In the genomic region with DNA sequence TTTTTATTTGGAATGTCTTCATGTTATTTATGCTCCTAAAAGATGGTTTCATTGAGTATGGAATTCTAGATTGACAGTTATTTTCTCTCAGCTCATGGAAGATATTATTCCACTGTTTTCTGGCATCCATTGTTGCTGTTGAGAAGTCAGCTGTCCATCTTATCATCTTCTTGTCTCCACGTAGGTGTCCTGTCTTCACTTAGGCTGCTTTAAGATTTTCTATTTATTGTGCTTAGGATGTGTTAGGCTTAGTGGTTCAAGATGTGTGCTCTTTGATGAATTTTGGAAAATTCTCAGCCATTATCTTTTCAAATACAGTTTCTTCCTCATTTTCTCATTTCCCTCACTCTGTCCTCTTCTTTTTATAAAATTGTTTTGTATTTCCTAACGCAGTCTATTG, we compare ENCODE assay signal across 21 cellular contexts. TPM values are rescaled to one million over a fixed set of nuclear protein-coding genes. Genes with fewer than 3 reads are reported as not detected.
DNase-seq lines count a peak whose midpoint lies in the region; ATAC-seq, FAIRE-seq and TF ChIP-seq lines count a peak whose summit lies in the region.
"Had no signal": no experiment of that assay in that cellular context is flagged by ENCODE, and none has a peak within 500 bp of the region (broad histone marks: within the 10 kb centered on the region; RNA-seq: fewer than 3 reads in every experiment).

No MANE protein-coding gene starts in this region.

- CTCF ChIA-PET in A549 (lab: Yijun Ruan, JAX) (no interaction called here), HCT116 (lab: Charles Lee) (no interaction called here), WTC11 (lab: Charles Lee) (interaction anchor here (0.7 kb wide), 1 partner anchor 196 kb away, joined by 3 read pairs; no protein-coding TSS in a partner anchor)

- H3K9me2 ChIP-seq in HCT116 (ENCODE audit: insufficient read depth), result no peaks in the 10 kb centered on the region

- DNase-seq in A549 (ENCODE audit: low read depth in 1 of 2, low spot score in 1 of 2) (peak in 1 of 2 experiments; percentile 32), HCT116 (ENCODE audit: low read depth, low spot score) (peak; percentile 16), WTC11 (ENCODE audit: low spot score) (no peak), fibroblast of peridontal ligament (ENCODE audit: extremely low read depth) (peak; percentile 21), AG08396 (ENCODE audit: low spot score) (no peak), cardiac septum (ENCODE audit: low spot score) (no peak), anterior cingulate cortex (lab: John Stamatoyannopoulos, UW) (no peak)
- DNase-seq: activated CD4-positive, CD25-positive, alpha-beta regulatory T cell treated with anti-CD3 and anti-CD28 coated beads, Interleukin-2, amount 50 U/mL, for 72 hours; activated T-cell treated with anti-CD3 and anti-CD28 coated beads, Interleukin-2, amount 50 U/mL, for 48 hours; Caco-2; left ventricle myocardium inferior; mucosa of descending colon; NCI-H1436 treated with DMSO at 0.1 percent for 48 hours; NCI-H2227 treated with DMSO at 0.1 percent for 48 hours; nucleus accumbens; RPMI8226; T1000 had no signal

- POLR2A ChIA-PET in A549 (lab: Yijun Ruan, JAX), result no interaction called here
- POLR2A ChIA-PET in HCT116 (lab: Charles Lee), result no interaction called here
- POLR2A ChIA-PET in WTC11 (lab: Charles Lee), result no interaction called here

- peaks cover 38% of the 10 kb centered on the region for H3K9me3 Mint-ChIP-seq in WTC11
- H3K9me3 Mint-ChIP-seq: activated naive CD4-positive, alpha-beta T cell treated with anti-CD3 and anti-CD28 coated beads, Interleukin-2, amount 50 U/mL, for 24 hours had no signal

- ATAC-seq in A549 (no peak), HCT116 (no peak), WTC11 (no peak)
- ATAC-seq: esophagus mucosa; mucosa of descending colon; stimulated activated memory B cell treated with anti-CD40 and anti-IgM and Interleukin-4, amounts not matched to agents 10 μg/mL and 1 μg/mL and 100 μg/mL, for 72 hours had no signal

- H3K4me2 ChIP-seq in A549 (no peak overlapping the region), HCT116 (ENCODE audit: low read length) (no peak overlapping the region)

- H4K20me1 ChIP-seq in HCT116 (ENCODE audit: insufficient read depth), result no peaks in the 10 kb centered on the region

- H2AFZ ChIP-seq in HCT116 (ENCODE audit: low read depth, low read length, poor library complexity, severe bottlenecking), result no peak overlapping the region

- RAD21 ChIA-PET in HCT116 (lab: Charles Lee; ENCODE audit: low non-redundant PET in 1 of 2, low total read pairs in 2 of 2, uncharacterized antibody in 2 of 2, unreplicated experiment in 2 of 2), result no interaction called here

- no peaks in the 10 kb centered on the region for H3K27me3 ChIP-seq in HCT116 (ENCODE audit: insufficient read depth, low read length)

- TF ChIP-seq POLR2A in A549 (IDR thresholded peaks at IDR 0.05; ENCODE audit: low read length) (no peak), HCT116 (IDR thresholded peaks at IDR 0.05; ENCODE audit: borderline replicate concordance, extremely low read depth, insufficient read depth, insufficient read length) (no peak)

- TF ChIP-seq CTCF in A549 (IDR thresholded peaks at IDR 0.05) (no peak), HCT116 (IDR thresholded peaks at IDR 0.05 in 2 of 3, conservative IDR thresholded peaks at IDR 0.05 in 1 of 3; ENCODE audit: borderline replicate concordance in 1 of 3, insufficient read depth in 1 of 3, low read depth in 2 of 3, low read length in 2 of 3) (no peak), WTC11 (IDR thresholded peaks at IDR 0.05) (no peak)

- H3K27me3 Mint-ChIP-seq in WTC11 (ENCODE audit: low read depth), result no peaks in the 10 kb centered on the region; the same call in 1 of the 2 replicates
- H3K27me3 Mint-ChIP-seq: activated naive CD4-positive, alpha-beta T cell treated with anti-CD3 and anti-CD28 coated beads, Interleukin-2, amount 50 U/mL, for 24 hours; stimulated activated memory B cell treated with anti-CD40 and anti-IgM and Interleukin-4, amounts not matched to agents 10 μg/mL and 1 μg/mL and 100 μg/mL, for 72 hours had no signal

- TF ChIP-seq EP300 in A549 (IDR thresholded peaks at IDR 0.05), result no peak

- intact Hi-C loops in HCT116 (cut with micrococcal nuclease), result no loop called here
- intact Hi-C loops in cardiac septum (cut with DNase I), result no loop called here

- no peak overlapping the region for H3K4me3 ChIP-seq in A549
- no peak overlapping the region for H3K4me3 ChIP-seq in HCT116 (replicated peaks in 1 of 2; ENCODE audit: low read depth in 1 of 2, low read length in 2 of 2)
- H3K4me3 ChIP-seq: left ventricle myocardium inferior, mucosa of descending colon, thoracic aorta had no signal

- 68% methylated on average over 2 of the region's 2 CpGs for WGBS in A549 (ENCODE audit: missing lambda C conversion rate)

- H3K4me3 Mint-ChIP-seq in WTC11, result no peak overlapping the region
- H3K4me3 Mint-ChIP-seq: activated naive CD4-positive, alpha-beta T cell treated with anti-CD3 and anti-CD28 coated beads, Interleukin-2, amount 50 U/mL, for 24 hours; stimulated activated memory B cell treated with anti-CD40 and anti-IgM and Interleukin-4, amounts not matched to agents 10 μg/mL and 1 μg/mL and 100 μg/mL, for 72 hours had no signal

- no TSS peak for BruUV-seq in HCT116 (replicated peaks; lab: Mats Ljungman, UMichigan)

- peaks cover 2 to 28% of the 10 kb centered on the region in 2 experiments; a peak in 2 of 4 replicates for H3K36me3 ChIP-seq in HCT116 (ENCODE audit: control insufficient read depth in 1 of 2, insufficient read depth in 2 of 2, low read length in 2 of 2)

- no peak overlapping the region for H3K9ac ChIP-seq in HCT116 (ENCODE audit: low read length)

- H3K9me3 ChIP-seq in A549 (peaks cover 33% of the 10 kb centered on the region), HCT116 (ENCODE audit: control insufficient read depth in 1 of 2, insufficient read depth in 1 of 2, low read depth in 1 of 2, low read length in 2 of 2) (peaks cover 5 to 8% of the 10 kb centered on the region in 2 experiments; a peak in 3 of 4 replicates)

- peaks cover 7% of the 10 kb centered on the region; the same call in 1 of the 2 replicates for H3K79me2 ChIP-seq in HCT116 (ENCODE audit: insufficient read depth, low read length)

- H3K36me3 Mint-ChIP-seq in WTC11, result peaks cover 65% of the 10 kb centered on the region

- H3K4me1 ChIP-seq in A549, result no peaks in the 10 kb centered on the region
- H3K4me1 ChIP-seq in HCT116 (ENCODE audit: control insufficient read depth in 1 of 2, insufficient read depth in 2 of 2, low read length in 2 of 2), result no peaks in the 10 kb centered on the region
- H3K4me1 ChIP-seq: Caco-2 had no signal

- FAIRE-seq in A549 (lab: Jason Lieb, UNC), result no peak

- H3K27ac Mint-ChIP-seq in WTC11, result no peak overlapping the region
- H3K27ac Mint-ChIP-seq: activated naive CD4-positive, alpha-beta T cell treated with anti-CD3 and anti-CD28 coated beads, Interleukin-2, amount 50 U/mL, for 24 hours; stimulated activated memory B cell treated with anti-CD40 and anti-IgM and Interleukin-4, amounts not matched to agents 10 μg/mL and 1 μg/mL and 100 μg/mL, for 72 hours had no signal

- H3K27ac ChIP-seq in A549, result no peak overlapping the region
- no peak overlapping the region for H3K27ac ChIP-seq in HCT116 (ENCODE audit: low read depth, low read length)
- H3K27ac ChIP-seq: left ventricle myocardium inferior, thoracic aorta had no signal

- TF ChIP-seq RAD21 in A549 (conservative IDR thresholded peaks at IDR 0.05 in 1 of 2, IDR thresholded peaks at IDR 0.05 in 1 of 2) (no peak), HCT116 (IDR thresholded peaks at IDR 0.05; ENCODE audit: low read depth) (no peak)

- H3K4me1 Mint-ChIP-seq in WTC11, result peaks cover 13% of the 10 kb centered on the region
- H3K4me1 Mint-ChIP-seq: stimulated activated memory B cell treated with anti-CD40 and anti-IgM and Interleukin-4, amounts not matched to agents 10 μg/mL and 1 μg/mL and 100 μg/mL, for 72 hours had no signal

TF ChIP-seq in A549, 52 proteins besides CTCF, POLR2A, EP300 and RAD21:
- TF ChIP-seq RFX5 (IDR thresholded peaks at IDR 0.05) (no peak), FOXS1 (CRISPR knock-in tag; IDR thresholded peaks at IDR 0.05) (peak; percentile 47; the same call in 1 of the 2 replicates), JUNB (IDR thresholded peaks at IDR 0.05) (no peak)
- TF ChIP-seq, protein P1, sequence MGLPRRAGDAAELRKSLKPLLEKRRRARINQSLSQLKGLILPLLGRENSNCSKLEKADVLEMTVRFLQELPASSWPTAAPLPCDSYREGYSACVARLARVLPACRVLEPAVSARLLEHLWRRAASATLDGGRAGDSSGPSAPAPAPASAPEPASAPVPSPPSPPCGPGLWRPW (IDR thresholded peaks at IDR 0.05), result no peak

TF ChIP-seq in HCT116, 20 proteins besides CTCF, POLR2A, EP300 and RAD21:
- TF ChIP-seq CBX3 (IDR thresholded peaks at IDR 0.05; ENCODE audit: low read depth) (peak; percentile 93), SRF (IDR thresholded peaks at IDR 0.05; ENCODE audit: low read depth) (no peak), ELF1 (IDR thresholded peaks at IDR 0.05; ENCODE audit: borderline replicate concordance, low read depth) (no peak)

TF ChIP-seq in WTC11, 78 proteins besides CTCF, POLR2A, EP300 and RAD21:
- TF ChIP-seq ZNF317 (CRISPR knock-in tag; IDR thresholded peaks at IDR 0.05; ENCODE audit: borderline replicate concordance, low read depth), result peak; percentile 100
- TF ChIP-seq ZNF219 (CRISPR knock-in tag; IDR thresholded peaks at IDR 0.05; ENCODE audit: borderline replicate concordance), result no peak

RNA-seq across cellular contexts. Expression of a gene that starts 52.0 kb away (rescaled TPM):
- polyA plus RNA-seq in A549 (2011; rRNA removed), result 6.4 and 7.2 TPM in 2 replicates
- polyA plus RNA-seq in A549 (2012; cell fraction: cytosol; rRNA removed), result 1.6 and 2.1 TPM in 2 replicates
- 3.6 and 4.1 TPM in 2 replicates for polyA plus RNA-seq in A549 (2012; cell fraction: nucleus; rRNA removed)
- polyA plus RNA-seq in A549 (2017; fragmentation: RNase III; extraction: RNeasy Plus Mini Kit Qiagen cat#74134 plus additional on column Dnase treatment), result 3.3 to 3.6 TPM (median 3.5 TPM) in 3 replicates
- 17.8 and 19.2 TPM in 2 replicates for polyA minus RNA-seq in A549 (2011; rRNA and poly(A)+ RNA removed)
- total RNA-seq in HCT116 (2021; ENCODE audit: unreplicated experiment), result 12.7 TPM
- polyA plus RNA-seq in HCT116 (2012), result 5.9 and 7.4 TPM in 2 replicates
- 10.3 to 11.8 TPM (median 10.5 TPM) in 3 replicates for total RNA-seq in WTC11 (2021)
- 25.1 TPM for total RNA-seq in cardiac septum

Comparison
In these comparisons a context has a peak if more than half of its experiments do, and no peak if none do; other contexts are left out.
1. DNase-seq: peak in HCT116 (single experiment) and fibroblast of peridontal ligament (single experiment); none in WTC11 (single experiment), AG08396 (single experiment), cardiac septum (single experiment) and anterior cingulate cortex (0 of 58).